ENCODE assay signal across 12 cellular contexts in the genomic region with DNA sequence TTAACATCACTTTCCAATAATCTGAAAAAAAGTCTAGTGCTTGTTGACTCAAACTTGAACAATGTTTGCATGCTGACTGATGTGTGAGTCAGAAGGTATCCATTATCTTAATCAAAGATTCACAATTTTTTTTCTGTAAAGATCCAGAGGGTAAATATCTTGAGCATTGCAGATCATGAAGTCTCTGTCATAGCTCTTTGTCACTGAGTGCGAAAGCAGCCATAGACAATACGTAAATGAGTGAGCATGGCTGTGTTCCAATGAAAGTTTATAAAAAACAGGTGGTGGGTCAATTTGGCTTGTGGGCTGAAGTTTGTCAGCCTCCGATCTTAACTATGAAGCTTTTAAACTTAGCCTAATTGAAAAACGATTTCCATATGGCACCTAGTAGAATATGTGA. TPM values are rescaled to one million over a fixed set of nuclear protein-coding genes. Genes with fewer than 3 reads are reported as not detected.
DNase-seq lines count a peak whose midpoint lies in the region; ATAC-seq and TF ChIP-seq lines count a peak whose summit lies in the region.
"Had no signal": no experiment of that assay in that cellular context is flagged by ENCODE, and none has a peak within 500 bp of the region (broad histone marks: within the 10 kb centered on the region; RNA-seq: fewer than 3 reads in every experiment).

No MANE protein-coding gene starts in this region.

- H3K9ac ChIP-seq in smooth muscle cell (ENCODE audit: low read depth), result peak overlapping the region; percentile 67

- in situ Hi-C loops in Panc1 (cut with HindIII; ENCODE audit: low pct_unique_long_range_greater_than_20kb, low sequenced_read_pairs), result no loop called here

- CTCF ChIA-PET in Panc1 (lab: Charles Lee), result no interaction called here

- TF ChIP-seq CTCF in Panc1 (IDR thresholded peaks at IDR 0.05) (no peak), smooth muscle cell (IDR thresholded peaks at IDR 0.05; ENCODE audit: borderline replicate concordance, insufficient read depth, poor library complexity, severe bottlenecking) (no peak)

- no peaks in the 10 kb centered on the region for H3K79me2 ChIP-seq in smooth muscle cell (ENCODE audit: low read depth)

- 63% methylated on average over 4 of the region's 4 CpGs for WGBS in smooth muscle cell (ENCODE audit: low lambda C conversion rate)

- H3K9me3 ChIP-seq in Panc1 (ENCODE audit: control insufficient read depth, insufficient read depth, low read depth, low read length) (no peaks in the 10 kb centered on the region), smooth muscle cell (replicated peaks; ENCODE audit: low read depth) (no peaks in the 10 kb centered on the region)
- H3K9me3 ChIP-seq: suprapubic skin had no signal

- H3K27ac ChIP-seq in Panc1 (ENCODE audit: low read length), result no peak overlapping the region
- H3K27ac ChIP-seq in epithelial cell of prostate, result peak overlapping the region; percentile 82
- H3K27ac ChIP-seq in smooth muscle cell (ENCODE audit: low read depth), result peak overlapping the region; percentile 85
- H3K27ac ChIP-seq: suprapubic skin had no signal

- POLR2A ChIA-PET in Panc1 (lab: Charles Lee), result no interaction called here

- no peak overlapping the region for H2AFZ ChIP-seq in smooth muscle cell (ENCODE audit: low read depth)

- H3F3A ChIP-seq in smooth muscle cell (ENCODE audit: low read depth), result no peaks in the 10 kb centered on the region

- H3K36me3 ChIP-seq in Panc1 (ENCODE audit: control insufficient read depth, insufficient read depth, low read length), result no peaks in the 10 kb centered on the region
- no peaks in the 10 kb centered on the region for H3K36me3 ChIP-seq in smooth muscle cell (ENCODE audit: low read depth)
- H3K36me3 ChIP-seq: suprapubic skin had no signal

- H3K27me3 ChIP-seq in Panc1 (ENCODE audit: control insufficient read depth, insufficient read depth, low read length) (no peaks in the 10 kb centered on the region), smooth muscle cell (ENCODE audit: low read depth) (no peaks in the 10 kb centered on the region)
- H3K27me3 ChIP-seq: suprapubic skin had no signal

- intact Hi-C loops in Panc1 (cut with micrococcal nuclease; ENCODE audit: unreplicated experiment), result no loop called here

- no peaks in the 10 kb centered on the region for H3K4me1 ChIP-seq in Panc1 (ENCODE audit: control insufficient read depth, insufficient read depth, low read length)
- H3K4me1 ChIP-seq in smooth muscle cell (ENCODE audit: low read depth), result peaks cover 13% of the 10 kb centered on the region

- peaks cover 4% of the 10 kb centered on the region for H4K20me1 ChIP-seq in smooth muscle cell (ENCODE audit: low read depth)

- no TSS peak for BruUV-seq in Panc1 (replicated peaks; lab: Mats Ljungman, UMichigan)

- DNase-seq in GM04504 (ENCODE audit: low read depth) (peak; percentile 42), Panc1 (ENCODE audit: low read depth, low spot score) (peak; percentile 2), epithelial cell of prostate (ENCODE audit: low read depth, low spot score) (no peak), smooth muscle cell (lab: John Stamatoyannopoulos, UW; ENCODE audit: unreplicated experiment) (no peak), NOMO-1 treated with DMSO at 0.1 percent for 48 hours (lab: John Stamatoyannopoulos, UW; ENCODE audit: unreplicated experiment) (no peak)
- DNase-seq in stimulated activated naive CD4-positive, alpha-beta T cell treated with Interleukin-2 at 50 U/mL for 16 hours (lab: John Stamatoyannopoulos, UW), result no peak
- DNase-seq: activated CD8-positive, alpha-beta memory T cell treated with anti-CD3 and anti-CD28 coated beads, Interleukin-2, amount 50 U/mL, for 4 hours; effector memory CD4-positive, alpha-beta T cell; NCI-H2029; OCI-M1 had no signal

- no peak overlapping the region for H3K4me3 ChIP-seq in Panc1 (ENCODE audit: low read depth in 2 of 2, low read length in 2 of 2)
- H3K4me3 ChIP-seq in smooth muscle cell, result no peak overlapping the region
- H3K4me3 ChIP-seq: suprapubic skin had no signal

- H3K4me2 ChIP-seq in smooth muscle cell, result peak overlapping the region; percentile 65

- no peak for ATAC-seq in Panc1
- no peak for ATAC-seq in GM21423 (IDR thresholded peaks at IDR 0.05; ENCODE audit: unreplicated experiment)

RNA-seq across cellular contexts. Expression of a gene that starts 37.7 kb away (rescaled TPM):
- 0.80 TPM for total RNA-seq in Panc1 (2021; ENCODE audit: unreplicated experiment)
- 0.27 TPM for polyA plus RNA-seq in Panc1 (2012; ENCODE audit: insufficient read length)
- total RNA-seq in smooth muscle cell, result 9.6 and 12.9 TPM in 2 replicates
- polyA plus RNA-seq in smooth muscle cell, result 2.6 and 3.2 TPM in 2 replicates

Comparison
In these comparisons a context has a peak if more than half of its experiments do, and no peak if none do; other contexts are left out.
1. DNase-seq: peak in GM04504 (single experiment) and Panc1 (single experiment); none in epithelial cell of prostate (single experiment), smooth muscle cell (single experiment), NOMO-1 treated with DMSO at 0.1 percent for 48 hours (single experiment) and stimulated activated naive CD4-positive, alpha-beta T cell treated with Interleukin-2 at 50 U/mL for 16 hours (single experiment).